ENCODE assay signal across 10 cellular contexts in the genomic region with DNA sequence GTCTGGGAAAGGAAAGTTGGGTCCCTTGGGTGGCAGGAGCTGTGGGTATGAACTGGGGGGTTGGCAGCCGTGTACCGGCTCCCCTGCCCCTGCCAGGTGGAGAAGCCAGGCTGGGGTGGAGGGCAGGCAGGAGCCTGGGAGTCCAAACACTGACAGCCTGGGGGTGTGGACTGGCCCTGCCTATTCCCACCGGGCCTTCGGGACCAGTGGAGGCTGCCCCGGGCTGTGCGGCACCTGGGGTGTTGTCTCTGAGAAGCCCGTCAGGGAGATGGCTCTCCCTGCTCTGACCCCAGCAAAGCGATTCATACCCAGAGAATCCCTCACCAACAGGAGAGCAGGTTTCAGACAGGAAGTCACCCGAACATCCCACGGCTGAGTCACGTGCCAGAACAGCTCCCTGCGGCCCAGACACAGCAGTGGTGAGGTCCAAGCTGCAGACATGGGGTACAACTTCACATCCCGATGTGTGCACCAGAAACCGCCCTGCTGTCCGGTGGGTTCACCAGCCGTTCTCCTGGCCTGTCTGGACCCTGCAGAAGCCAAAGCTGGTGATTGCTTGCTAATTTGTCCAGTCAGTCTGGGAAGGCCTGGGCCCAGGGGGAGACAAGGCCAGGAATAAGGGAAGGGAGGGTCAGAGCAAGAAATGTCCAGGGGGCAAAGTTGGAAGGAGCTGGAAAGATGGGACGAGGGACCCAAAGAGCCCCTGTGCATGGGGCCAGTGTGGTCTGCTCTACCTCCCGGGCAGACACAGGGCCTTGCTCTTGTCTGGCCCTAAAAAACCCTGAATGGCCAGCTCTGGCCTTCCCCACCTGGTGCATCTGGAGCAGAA. TPM values are rescaled to one million over a fixed set of nuclear protein-coding genes. Genes with fewer than 3 reads are reported as not detected.
DNase-seq lines count a peak whose midpoint lies in the region; ATAC-seq and TF ChIP-seq lines count a peak whose summit lies in the region.
"Had no signal": no experiment of that assay in that cellular context is flagged by ENCODE, and none has a peak within 500 bp of the region (broad histone marks: within the 10 kb centered on the region; RNA-seq: fewer than 3 reads in every experiment).

No MANE protein-coding gene starts in this region.

- H3K9me3 Mint-ChIP-seq in activated CD4-positive, alpha-beta memory T cell treated with anti-CD3 and anti-CD28 coated beads, Interleukin-2, amount 10 ng/mL, durations not matched to agents 7 days and 5 days = no peaks in the 10 kb centered on the region

- no peaks in the 10 kb centered on the region for H3K36me3 ChIP-seq in stomach
- H3K36me3 ChIP-seq: gastrocnemius medialis, WERI-Rb-1 had no signal

- H3K27me3 ChIP-seq in stomach (peaks cover 0 to 47% (median 2%) of the 10 kb centered on the region in 3 donors), dorsolateral prefrontal cortex (peaks cover 0 to 43% (median 8%) of the 10 kb centered on the region in 45 donors)

- peaks cover 20% of the 10 kb centered on the region for H3K36me3 Mint-ChIP-seq in activated CD4-positive, alpha-beta memory T cell treated with anti-CD3 and anti-CD28 coated beads, Interleukin-2, amount 10 ng/mL, durations not matched to agents 7 days and 5 days (ENCODE audit: low read depth)

- DNase-seq in NOMO-1 (lab: John Stamatoyannopoulos, UW; ENCODE audit: unreplicated experiment in 2 of 2) = peak; percentile 12 to 17
- DNase-seq in NOMO-1 treated with dmso at 0.1 percent for 144 hours (lab: John Stamatoyannopoulos, UW; ENCODE audit: unreplicated experiment) = no peak
- peak; percentile 70 for DNase-seq in activated CD4-positive, alpha-beta memory T cell treated with anti-CD3 and anti-CD28 coated beads, Interleukin-2, amount 10 ng/mL, durations not matched to agents 7 days and 5 days
- DNase-seq in iPS-NIHi11 (ENCODE audit: low spot score) = peak; percentile 8
- DNase-seq in stomach = no peak
- no peak for DNase-seq in dorsolateral prefrontal cortex
- DNase-seq: gastrocnemius medialis, WERI-Rb-1 had no signal

- 77 to 90% (median 82%) methylated on average over 12 to 18 of the region's 18 CpGs for WGBS in stomach, 5 donors

- peak overlapping the region in 3 of 5 donors; percentile 26 to 84 (median 70) for H3K27ac ChIP-seq in stomach
- no peak overlapping the region for H3K27ac ChIP-seq in dorsolateral prefrontal cortex
- H3K27ac ChIP-seq: gastrocnemius medialis, WERI-Rb-1 had no signal

- peak overlapping the region; percentile 24 for H3K4me3 Mint-ChIP-seq in activated CD4-positive, alpha-beta memory T cell treated with anti-CD3 and anti-CD28 coated beads, Interleukin-2, amount 10 ng/mL, durations not matched to agents 7 days and 5 days

- no peak for TF ChIP-seq EP300 in stomach (IDR thresholded peaks at IDR 0.05)

- no peak for TF ChIP-seq POLR2A in stomach (IDR thresholded peaks at IDR 0.05)

- POLR2A ChIA-PET in activated CD4-positive, alpha-beta memory T cell treated with anti-CD3 and anti-CD28 coated beads, Interleukin-2, amount 10 ng/mL, durations not matched to agents 7 days and 5 days (lab: Charles Lee) = interaction anchor here (0.7 to 10.5 kb wide), 6 partner anchors 8 to 48 kb away, joined by 3 to 120 read pairs (median 36); partner anchors contain the start of gene CDCA4

- H3K4me1 ChIP-seq in stomach = peaks cover 0 to 47% (median 7%) of the 10 kb centered on the region in 4 donors
- H3K4me1 ChIP-seq: gastrocnemius medialis had no signal

- no peaks in the 10 kb centered on the region for H3K9me3 ChIP-seq in stomach
- H3K9me3 ChIP-seq: gastrocnemius medialis had no signal

- H3K27ac Mint-ChIP-seq in activated CD4-positive, alpha-beta memory T cell treated with anti-CD3 and anti-CD28 coated beads, Interleukin-2, amount 10 ng/mL, durations not matched to agents 7 days and 5 days = peak overlapping the region; percentile 87

- H3K4me3 ChIP-seq in stomach (no peak overlapping the region), dorsolateral prefrontal cortex (no peak overlapping the region)
- H3K4me3 ChIP-seq: gastrocnemius medialis had no signal

- intact Hi-C loops in stomach (cut with DNase I; ENCODE audit: low total_unique reads) = no loop called here
- intact Hi-C loops in dorsolateral prefrontal cortex (cut with DNase I) = no loop called here

- ATAC-seq in HG03108 (IDR thresholded peaks at IDR 0.05; ENCODE audit: unreplicated experiment) = no peak
- no peak for ATAC-seq in GM21390 (IDR thresholded peaks at IDR 0.05; ENCODE audit: unreplicated experiment)
- ATAC-seq: gastrocnemius medialis had no signal

- no peak for TF ChIP-seq CTCF in stomach (IDR thresholded peaks at IDR 0.05)
- TF ChIP-seq CTCF in dorsolateral prefrontal cortex (IDR thresholded peaks at IDR 0.05 in 54 of 56, conservative IDR thresholded peaks at IDR 0.05 in 2 of 56; ENCODE audit: low read depth in 1 of 56, partially characterized antibody in 56 of 56) = no peak

- peaks cover 3% of the 10 kb centered on the region for H3K27me3 Mint-ChIP-seq in activated CD4-positive, alpha-beta memory T cell treated with anti-CD3 and anti-CD28 coated beads, Interleukin-2, amount 10 ng/mL, durations not matched to agents 7 days and 5 days

- CTCF ChIA-PET in activated CD4-positive, alpha-beta memory T cell treated with anti-CD3 and anti-CD28 coated beads, Interleukin-2, amount 10 ng/mL, durations not matched to agents 7 days and 5 days (lab: Charles Lee) = interaction anchor here (1.2 kb wide), 1 partner anchor 19 kb away, joined by 6 read pairs; no protein-coding TSS in a partner anchor

- peaks cover 71% of the 10 kb centered on the region for H3K4me1 Mint-ChIP-seq in activated CD4-positive, alpha-beta memory T cell treated with anti-CD3 and anti-CD28 coated beads, Interleukin-2, amount 10 ng/mL, durations not matched to agents 7 days and 5 days

RNA-seq across cellular contexts. Expression of gene GPR132, which starts 2.1 kb away (rescaled TPM):
- total RNA-seq in activated CD4-positive, alpha-beta memory T cell treated with anti-CD3 and anti-CD28 coated beads, Interleukin-2, amount 10 ng/mL, durations not matched to agents 7 days and 5 days = 10 to 100 TPM; 51.2 to 51.4 TPM
- 10 to 100 TPM in 1 of 5 donors, 1 to 10 TPM in 3, under 1 TPM in 1; under 0.01 to 11.1 (median 1.7) TPM for total RNA-seq in stomach
- under 1 TPM; 0.38 to 0.81 (median 0.76) TPM for polyA plus RNA-seq in stomach
- total RNA-seq in dorsolateral prefrontal cortex = 1 to 10 TPM in 96 of 120 experiments, under 1 TPM in 24; 0.48 to 3.9 (median 1.6) TPM

RNA-seq across cellular contexts. Expression of gene CDCA4, which starts 46.5 kb away (rescaled TPM):
- total RNA-seq in activated CD4-positive, alpha-beta memory T cell treated with anti-CD3 and anti-CD28 coated beads, Interleukin-2, amount 10 ng/mL, durations not matched to agents 7 days and 5 days = 10 to 100 TPM; 57.1 to 57.5 TPM
- total RNA-seq in stomach (10 to 100 TPM in 2 of 5 donors, 1 to 10 TPM in 3; 2.9 to 12.3 (median 4.5) TPM), dorsolateral prefrontal cortex (1 to 10 TPM; 1.7 to 5.4 (median 3.1) TPM)
- 1 to 10 TPM; 4.7 to 9.4 (median 8.0) TPM for polyA plus RNA-seq in stomach

Comparison
In these comparisons a context has a peak if more than half of its experiments do, and no peak if none do; other contexts are left out.
1. DNase-seq: peak in NOMO-1 (2 of 2), activated CD4-positive, alpha-beta memory T cell treated with anti-CD3 and anti-CD28 coated beads, Interleukin-2, amount 10 ng/mL, durations not matched to agents 7 days and 5 days (single experiment) and iPS-NIHi11 (single experiment); none in NOMO-1 treated with dmso at 0.1 percent for 144 hours (single experiment), stomach (single experiment) and dorsolateral prefrontal cortex (0 of 10).
2. H3K27ac ChIP-seq: peak in stomach (3 of 5); none in dorsolateral prefrontal cortex (0 of 59).
3. RNA of gene GPR132, which starts 2.1 kb away (total RNA-seq): 51.2 to 51.4 TPM in activated CD4-positive, alpha-beta memory T cell treated with anti-CD3 and anti-CD28 coated beads, Interleukin-2, amount 10 ng/mL, durations not matched to agents 7 days and 5 days; under 0.01 to 11.1 TPM in stomach and 0.48 to 3.9 TPM in dorsolateral prefrontal cortex; every median in the first group is over 4 times any median in the second.
4. RNA of gene CDCA4, which starts 46.5 kb away (total RNA-seq): 57.1 to 57.5 TPM in activated CD4-positive, alpha-beta memory T cell treated with anti-CD3 and anti-CD28 coated beads, Interleukin-2, amount 10 ng/mL, durations not matched to agents 7 days and 5 days; 2.9 to 12.3 TPM in stomach and 1.7 to 5.4 TPM in dorsolateral prefrontal cortex; every median in the first group is over 4 times any median in the second.